Comparison of ENCODE assay signal across 8 cellular contexts in the genomic region with DNA sequence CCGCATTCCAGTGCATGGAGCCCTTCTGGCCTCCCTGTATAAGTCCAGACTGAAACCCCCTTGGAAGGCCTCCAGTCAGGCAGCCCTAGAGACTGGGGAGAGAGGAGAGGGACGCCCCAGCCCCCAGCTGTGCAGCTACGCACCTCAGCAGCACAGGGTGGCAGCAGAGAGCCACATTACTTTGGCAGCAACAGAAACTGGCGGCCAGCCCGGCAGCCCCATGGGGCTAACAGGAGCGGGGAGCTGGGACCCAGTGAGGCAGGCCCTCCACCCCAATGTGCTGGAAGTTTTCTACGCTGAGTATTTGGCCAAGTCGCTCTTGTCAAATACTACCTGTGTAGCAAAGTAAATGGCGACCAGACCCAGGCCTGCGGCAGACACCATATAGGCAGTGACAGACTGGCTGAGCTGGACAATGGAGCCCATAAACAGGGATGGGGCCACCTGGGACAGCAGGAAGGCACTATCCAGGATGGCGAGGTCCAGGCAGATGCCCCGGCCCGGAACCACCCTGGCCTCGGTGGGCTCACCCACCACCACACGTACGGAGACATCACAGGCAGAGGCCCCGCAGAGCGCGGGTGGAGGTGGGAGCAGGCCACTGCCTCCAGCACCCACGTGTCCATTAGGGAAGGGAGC. TPM values are rescaled to one million over a fixed set of nuclear protein-coding genes. Genes with fewer than 3 reads are reported as not detected.
DNase-seq lines count a peak whose midpoint lies in the region; ATAC-seq and TF ChIP-seq lines count a peak whose summit lies in the region.

No MANE protein-coding gene starts in this region.

- H3K9me3 Mint-ChIP-seq in activated T-cell treated with anti-CD3 and anti-CD28 coated beads, Interleukin-2, amount 50 U/mL, for 4 hours: no peaks in the 10 kb centered on the region
- no peaks in the 10 kb centered on the region for H3K9me3 Mint-ChIP-seq in neural crest cell

- peak; percentile 46 to 62 for DNase-seq in AML-193 (lab: John Stamatoyannopoulos, UW)
- DNase-seq in OCI-M1 (lab: John Stamatoyannopoulos, UW): peak; percentile 85
- DNase-seq in activated T-cell treated with anti-CD3 and anti-CD28 coated beads, Interleukin-2, amount 50 U/mL, for 4 hours: peak; percentile 72
- peak; percentile 43 to 55 for DNase-seq in fibroblast of lung (ENCODE audit: low read depth in 2 of 2)
- peak; percentile 79 for DNase-seq in neural crest cell (ENCODE audit: low read depth, low spot score)
- DNase-seq in stromal cell of bone marrow (ENCODE audit: low read depth): peak; percentile 45

- no peak overlapping the region for H2AFZ ChIP-seq in fibroblast of lung (ENCODE audit: low read length)

- H3K36me3 Mint-ChIP-seq in activated T-cell treated with anti-CD3 and anti-CD28 coated beads, Interleukin-2, amount 50 U/mL, for 4 hours (ENCODE audit: insufficient read depth): no peaks in the 10 kb centered on the region
- H3K36me3 Mint-ChIP-seq in neural crest cell (ENCODE audit: low read depth): no peaks in the 10 kb centered on the region

- ATAC-seq in GM18909 (IDR thresholded peaks at IDR 0.05; ENCODE audit: poor library complexity, unreplicated experiment) (peak; percentile 70), HG03558 (IDR thresholded peaks at IDR 0.05; ENCODE audit: extremely low read depth, unreplicated experiment) (peak; percentile 57)
- peak; percentile 96 for ATAC-seq in activated T-cell treated with anti-CD3 and anti-CD28 coated beads, Interleukin-2, amount 50 U/mL, for 4 hours

- H3K4me3 Mint-ChIP-seq in activated T-cell treated with anti-CD3 and anti-CD28 coated beads, Interleukin-2, amount 50 U/mL, for 4 hours: no peak overlapping the region
- no peak overlapping the region for H3K4me3 Mint-ChIP-seq in neural crest cell

- H3K4me2 ChIP-seq in fibroblast of lung (ENCODE audit: extremely low read depth, insufficient read depth, low read length): no peak overlapping the region

- no peaks in the 10 kb centered on the region for H3K4me1 Mint-ChIP-seq in activated T-cell treated with anti-CD3 and anti-CD28 coated beads, Interleukin-2, amount 50 U/mL, for 4 hours (ENCODE audit: low read depth)
- peaks cover 48% of the 10 kb centered on the region for H3K4me1 Mint-ChIP-seq in neural crest cell

- no peaks in the 10 kb centered on the region for H4K20me1 ChIP-seq in fibroblast of lung (ENCODE audit: control insufficient read depth, extremely low read depth, insufficient read depth, low read length)

- H3K79me2 ChIP-seq in fibroblast of lung (ENCODE audit: control insufficient read depth, insufficient read depth, low read length): no peaks in the 10 kb centered on the region

- peak; percentile 89 to 90 for TF ChIP-seq CTCF in fibroblast of lung (conservative IDR thresholded peaks at IDR 0.05 in 1 of 2, IDR thresholded peaks at IDR 0.05 in 1 of 2; ENCODE audit: low read depth in 1 of 2, low read length in 2 of 2)
- TF ChIP-seq CTCF in neural crest cell (conservative IDR thresholded peaks at IDR 0.05): peak; percentile 93

- H3K27ac ChIP-seq in fibroblast of lung (ENCODE audit: insufficient read depth, low read length): no peak overlapping the region

- no peak overlapping the region for H3K27ac Mint-ChIP-seq in neural crest cell (ENCODE audit: unreplicated experiment)

- no peaks in the 10 kb centered on the region for H3K27me3 ChIP-seq in fibroblast of lung (ENCODE audit: control insufficient read depth, insufficient read depth, low read length)

- H3K4me1 ChIP-seq in fibroblast of lung (ENCODE audit: control insufficient read depth, extremely low read depth, insufficient read depth, low read length): no peaks in the 10 kb centered on the region

- H3K36me3 ChIP-seq in fibroblast of lung (ENCODE audit: control insufficient read depth, insufficient read depth, low read length): no peaks in the 10 kb centered on the region

- H3K4me3 ChIP-seq in fibroblast of lung (replicated peaks in 1 of 4; ENCODE audit: control extremely low read depth in 1 of 4, insufficient read depth in 1 of 4, low read depth in 3 of 4, low read length in 4 of 4): no peak overlapping the region

- no peaks in the 10 kb centered on the region for H3K27me3 Mint-ChIP-seq in activated T-cell treated with anti-CD3 and anti-CD28 coated beads, Interleukin-2, amount 50 U/mL, for 4 hours (ENCODE audit: low read depth)
- no peaks in the 10 kb centered on the region for H3K27me3 Mint-ChIP-seq in neural crest cell (ENCODE audit: low read depth)

- no peak overlapping the region for H3K9ac ChIP-seq in fibroblast of lung (ENCODE audit: insufficient read depth, low read length)

- H3K9me3 ChIP-seq in fibroblast of lung (ENCODE audit: control insufficient read depth, insufficient read depth, low read depth, low read length): no peaks in the 10 kb centered on the region

RNA-seq across cellular contexts. Expression of a gene that starts 21.2 kb away (rescaled TPM):
- 1 to 10 TPM in 2 of 3 donors, under 1 TPM in 1; 0.34 to 1.4 (median 1.1) TPM for total RNA-seq in activated T-cell treated with anti-CD3 and anti-CD28 coated beads, Interleukin-2, amount 50 U/mL, for 4 hours
- total RNA-seq in fibroblast of lung: 1.5 and 2.3 TPM in 2 replicates
- polyA plus RNA-seq in fibroblast of lung: 0.90 and 1.1 TPM in 2 replicates
- 0.82 and 1.1 TPM in 2 replicates for polyA plus RNA-seq in fibroblast of lung (2012)
- polyA minus RNA-seq in fibroblast of lung (ENCODE audit: low replicate concordance): 0.33 and 2.0 TPM in 2 replicates
- total RNA-seq in neural crest cell: 13.1 and 14.0 TPM in 2 replicates

RNA-seq across cellular contexts. Expression of a gene that starts 27.3 kb away (rescaled TPM):
- 100 to 1,000 TPM in 2 of 3 donors, 10 to 100 TPM in 1; 90.7 to 103 (median 101) TPM for total RNA-seq in activated T-cell treated with anti-CD3 and anti-CD28 coated beads, Interleukin-2, amount 50 U/mL, for 4 hours
- 11.0 and 11.7 TPM in 2 replicates for total RNA-seq in fibroblast of lung
- 8.0 and 11.8 TPM in 2 replicates for polyA plus RNA-seq in fibroblast of lung
- 6.4 and 9.6 TPM in 2 replicates for polyA plus RNA-seq in fibroblast of lung (2012)
- polyA minus RNA-seq in fibroblast of lung (ENCODE audit: low replicate concordance): 12.7 and 16.9 TPM in 2 replicates
- total RNA-seq in neural crest cell: 30.1 and 33.1 TPM in 2 replicates
